Comparison of ENCODE assay signal across 8 cellular contexts in the genomic region with DNA sequence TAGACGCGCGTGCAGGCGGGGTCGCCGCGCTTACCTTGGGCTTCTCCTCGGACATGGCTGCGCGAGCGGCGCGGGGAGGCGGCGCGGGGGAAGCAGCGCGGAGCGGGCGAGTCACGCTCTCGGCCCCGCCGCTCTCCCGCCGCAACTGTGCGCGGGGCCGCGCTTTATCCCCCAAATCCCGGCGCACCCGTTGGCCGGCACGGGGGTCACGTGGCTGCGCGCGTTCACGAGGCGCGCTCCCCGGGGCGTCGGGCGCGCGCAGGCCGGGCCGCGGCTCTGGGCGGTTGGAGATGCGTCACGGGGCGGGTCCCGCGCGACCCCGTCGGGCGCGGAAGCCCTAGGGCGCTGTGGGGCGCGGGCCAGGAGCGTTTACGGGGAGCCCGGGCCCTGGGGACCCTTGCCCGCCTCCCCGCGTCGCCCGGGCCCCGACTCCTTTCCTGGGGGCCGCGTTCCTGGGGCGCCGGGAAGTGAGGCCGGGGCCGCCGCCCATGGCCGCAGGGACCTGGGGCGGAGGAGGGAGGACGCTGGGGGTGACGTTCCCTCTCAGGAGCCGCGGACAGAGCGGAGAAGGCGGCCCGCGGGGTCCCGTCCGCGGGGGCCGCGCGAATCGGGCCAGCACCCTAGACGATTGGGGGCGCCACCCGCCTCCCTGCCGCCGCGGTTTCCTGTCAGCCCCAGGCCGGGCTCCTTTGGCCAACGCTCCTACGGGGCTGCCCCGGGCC. TPM values are rescaled to one million over a fixed set of nuclear protein-coding genes. Genes with fewer than 3 reads are reported as not detected.
A peak's percentile ranks its signal among the peaks of the same experiment; 100 is the strongest.
DNase-seq lines count a peak whose midpoint lies in the region; ATAC-seq and TF ChIP-seq lines count a peak whose summit lies in the region.

A gene (minus strand): TSS at position 149 of the 722 bp plus-strand sequence. CDS start 94 bp downstream, at position 55.

- no peak for TF ChIP-seq RAD21 in Ishikawa (IDR thresholded peaks at IDR 0.05; ENCODE audit: low read depth)

- peak within 1 kb of the TSS; percentile 97 for H2AFZ ChIP-seq in SU-DHL-6 (ENCODE audit: low read depth, low read length, severe bottlenecking)

- intact Hi-C loops in head of caudate nucleus (cut with DNase I): loop anchor here (2.0 to 5.0 kb wide), 2 partner anchors 17 to 54 kb away; a partner anchor contains a TSS
- intact Hi-C loops in ovary (cut with DNase I): loop anchor here in 2 of 4 donors (2.0 to 10.0 kb wide), 3 partner anchors 55 to 117 kb away; a partner anchor contains a TSS

- H3K27ac ChIP-seq in SU-DHL-6 (ENCODE audit: low read depth, low read length) (no peak within 1 kb of the TSS; the same call in 1 of the 2 replicates), ovary (peak within 1 kb of the TSS; percentile 82 to 93), thoracic aorta (peak within 1 kb of the TSS; percentile 55 to 73)

- H3K9me2 ChIP-seq in SU-DHL-6 (replicated peaks; ENCODE audit: insufficient read depth, low read length): no peaks in the 10 kb centered on the region

- peak; percentile 92 for DNase-seq in Daoy (ENCODE audit: low read depth)
- peak in 41 of 42 donors; percentile 34 to 91 (median 79) for DNase-seq in head of caudate nucleus
- DNase-seq in ovary: peak; percentile 81 to 93 (median 86)
- no peak for DNase-seq in thoracic aorta (ENCODE audit: low spot score)

- H3K79me2 ChIP-seq in SU-DHL-6 (ENCODE audit: insufficient read depth, low read length): peaks cover 41% of the 10 kb centered on the region

- H3K27me3 ChIP-seq in SU-DHL-6 (ENCODE audit: low read length) (no peaks in the 10 kb centered on the region), ovary (no peaks in the 10 kb centered on the region), thoracic aorta (replicated peaks; ENCODE audit: insufficient read depth) (no peaks in the 10 kb centered on the region)

- peak within 1 kb of the TSS; percentile 65 for H3K4me3 ChIP-seq in SU-DHL-6 (ENCODE audit: insufficient read depth, low read length, poor library complexity, severe bottlenecking)
- peak within 1 kb of the TSS; percentile 59 for H3K4me3 ChIP-seq in ovary
- peak within 1 kb of the TSS; percentile 77 for H3K4me3 ChIP-seq in thoracic aorta

- peak within 1 kb of the TSS; percentile 74 for H3K4me3 Mint-ChIP-seq in activated naive CD8-positive, alpha-beta T cell

- H3K4me1 ChIP-seq in ovary (ENCODE audit: insufficient read depth) (peaks cover 14% of the 10 kb centered on the region), thoracic aorta (ENCODE audit: control insufficient read depth in 1 of 2, low read depth in 2 of 2) (peaks cover 6 to 18% of the 10 kb centered on the region in 2 donors)

- H3K9me3 ChIP-seq in SU-DHL-6 (ENCODE audit: insufficient read depth, low read length) (peaks cover 11% of the 10 kb centered on the region; the same call in 1 of the 2 replicates), ovary (no peaks in the 10 kb centered on the region), thoracic aorta (peaks cover 20% of the 10 kb centered on the region)

- H3K27me3 Mint-ChIP-seq in activated naive CD8-positive, alpha-beta T cell: no peaks in the 10 kb centered on the region

- H3F3A ChIP-seq in SU-DHL-6 (ENCODE audit: insufficient read depth): 0 out of 2 replicates have a peak, but pooled peaks cover 3% of the 10 kb centered on the region

- peaks cover 4% of the 10 kb centered on the region for H3K9me3 Mint-ChIP-seq in activated naive CD8-positive, alpha-beta T cell (ENCODE audit: low read depth)

- no peaks in the 10 kb centered on the region for H4K20me1 ChIP-seq in SU-DHL-6 (ENCODE audit: low read depth, low read length)

- peak; percentile 98 for TF ChIP-seq POLR2A in ovary (IDR thresholded peaks at IDR 0.05)

- TF ChIP-seq EP300 in Ishikawa (IDR thresholded peaks at IDR 0.05; ENCODE audit: borderline replicate concordance) (no peak), ovary (IDR thresholded peaks at IDR 0.05) (no peak)

- peak within 1 kb of the TSS; percentile 28 for H3K27ac Mint-ChIP-seq in activated naive CD8-positive, alpha-beta T cell

- H3K36me3 Mint-ChIP-seq in activated naive CD8-positive, alpha-beta T cell: no peaks in the 10 kb centered on the region

- 1 to 3% (median 2%) methylated on average over 49 to 108 of the region's 108 CpGs for WGBS in ovary, 3 donors

- peak; percentile 48 for ATAC-seq in GM21515 (IDR thresholded peaks at IDR 0.05; ENCODE audit: unreplicated experiment)
- peak; percentile 57 for ATAC-seq in thoracic aorta (ENCODE audit: insufficient number of reproducible peaks, low FRiP score, low read depth)

- TF ChIP-seq CTCF in SU-DHL-6 (IDR thresholded peaks at IDR 0.05; ENCODE audit: insufficient read depth, low read length, poor library complexity, severe bottlenecking) (peak; percentile 12), ovary (IDR thresholded peaks at IDR 0.05) (peak in 2 of 3 donors; percentile 22 to 30), thoracic aorta (IDR thresholded peaks at IDR 0.05) (no peak)

- H3K9ac ChIP-seq in SU-DHL-6 (ENCODE audit: low read length): peak within 1 kb of the TSS; percentile 70

- H3K4me2 ChIP-seq in SU-DHL-6 (ENCODE audit: low read depth, low read length, poor library complexity, severe bottlenecking): peak within 1 kb of the TSS; percentile 64

- H3K36me3 ChIP-seq in SU-DHL-6 (ENCODE audit: low read length) (no peaks in the 10 kb centered on the region; the same call in 1 of the 2 replicates), ovary (no peaks in the 10 kb centered on the region), thoracic aorta (no peaks in the 10 kb centered on the region)

- H3K4me1 Mint-ChIP-seq in activated naive CD8-positive, alpha-beta T cell (ENCODE audit: low read depth): peaks cover 15% of the 10 kb centered on the region

TF ChIP-seq in Ishikawa, 13 proteins besides CTCF, POLR2A, EP300 and RAD21:
- TF ChIP-seq TAF1 (IDR thresholded peaks at IDR 0.05; ENCODE audit: low read depth) (0 out of 2 replicates have a peak, but pooled peaks have one; percentile 45), TCF12 (IDR thresholded peaks at IDR 0.05; ENCODE audit: low read depth) (no peak), ZBTB7A (IDR thresholded peaks at IDR 0.05; ENCODE audit: low read depth) (peak; percentile 44; the same call in 1 of the 2 replicates), CEBPB (IDR thresholded peaks at IDR 0.05) (no peak)
- TF ChIP-seq, protein P1, sequence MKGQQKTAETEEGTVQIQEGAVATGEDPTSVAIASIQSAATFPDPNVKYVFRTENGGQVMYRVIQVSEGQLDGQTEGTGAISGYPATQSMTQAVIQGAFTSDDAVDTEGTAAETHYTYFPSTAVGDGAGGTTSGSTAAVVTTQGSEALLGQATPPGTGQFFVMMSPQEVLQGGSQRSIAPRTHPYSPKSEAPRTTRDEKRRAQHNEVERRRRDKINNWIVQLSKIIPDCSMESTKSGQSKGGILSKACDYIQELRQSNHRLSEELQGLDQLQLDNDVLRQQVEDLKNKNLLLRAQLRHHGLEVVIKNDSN (IDR thresholded peaks at IDR 0.05): peak; percentile 95
- TF ChIP-seq, protein P2, sequence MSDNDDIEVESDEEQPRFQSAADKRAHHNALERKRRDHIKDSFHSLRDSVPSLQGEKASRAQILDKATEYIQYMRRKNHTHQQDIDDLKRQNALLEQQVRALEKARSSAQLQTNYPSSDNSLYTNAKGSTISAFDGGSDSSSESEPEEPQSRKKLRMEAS (IDR thresholded peaks at IDR 0.05): no peak; the same call in 1 of the 2 replicates

RNA-seq across cellular contexts. Expression of the gene that starts here (rescaled TPM):
- total RNA-seq in Daoy (2014; rRNA removed; shearing (Covaris generic)): 98.9 and 125 TPM in 2 replicates
- 100 to 1,000 TPM in 1 of 7 donors, 10 to 100 TPM in 6; 45.3 to 108 (median 74.3) TPM for total RNA-seq in ovary
- polyA plus RNA-seq in ovary: 10 to 100 TPM; 63.9 to 97.6 TPM
- 10 to 100 TPM; 66.5 to 66.9 TPM for total RNA-seq in thoracic aorta
